In the genomic region with DNA sequence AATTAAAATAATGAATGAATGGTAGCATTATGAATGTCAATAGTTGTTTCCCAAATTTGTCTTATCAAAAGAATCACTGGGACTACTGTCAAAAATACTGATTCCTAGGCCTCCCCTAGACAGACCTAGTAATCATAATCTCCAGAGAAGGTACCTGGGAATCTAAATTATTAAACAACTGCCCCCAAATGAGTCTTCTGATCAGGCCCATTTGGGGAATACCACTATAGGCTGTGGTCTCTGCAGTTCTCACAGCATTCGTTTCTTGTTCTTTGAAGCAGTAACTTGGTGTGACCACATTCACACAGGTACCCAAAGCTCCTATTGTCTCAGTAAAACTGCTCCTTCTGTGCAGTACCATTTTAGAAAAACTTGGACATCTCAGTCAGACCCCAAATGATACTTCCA, we compare ENCODE assay signal across 14 cellular contexts.
DNase-seq lines count a peak whose midpoint lies in the region; ATAC-seq and TF ChIP-seq lines count a peak whose summit lies in the region.
"Had no signal": no experiment of that assay in that cellular context is flagged by ENCODE, and none has a peak within 500 bp of the region (broad histone marks: within the 10 kb centered on the region; RNA-seq: fewer than 3 reads in every experiment).

No MANE protein-coding gene starts in this region.

- no peak for TF ChIP-seq CTCF in upper lobe of right lung (IDR thresholded peaks at IDR 0.05)

- H3K27me3 ChIP-seq in upper lobe of right lung = no peaks in the 10 kb centered on the region
- H3K27me3 ChIP-seq in CD4-positive, alpha-beta memory T cell (ENCODE audit: insufficient read depth, low read length) = no peaks in the 10 kb centered on the region
- H3K27me3 ChIP-seq: ascending aorta had no signal

- no peaks in the 10 kb centered on the region for H3K27me3 Mint-ChIP-seq in CD4-positive, alpha-beta memory T cell

- H3K9me3 Mint-ChIP-seq in CD4-positive, alpha-beta memory T cell = no peaks in the 10 kb centered on the region

- CTCF ChIA-PET in CD4-positive, alpha-beta memory T cell (lab: Charles Lee; ENCODE audit: partially characterized antibody) = interaction anchor here (1.1 kb wide), 1 partner anchor 14 kb away, joined by 3 read pairs; no protein-coding TSS in a partner anchor

- H3K4me1 ChIP-seq in upper lobe of right lung = peaks cover 7% of the 10 kb centered on the region
- H3K4me1 ChIP-seq in CD4-positive, alpha-beta memory T cell (ENCODE audit: insufficient read depth, low read length) = peaks cover 5% of the 10 kb centered on the region

- H3K27ac Mint-ChIP-seq in CD4-positive, alpha-beta memory T cell = no peak overlapping the region

- DNase-seq in upper lobe of right lung (no peak), NCI-H1417 treated with DMSO at 0.1 percent for 48 hours (lab: John Stamatoyannopoulos, UW) (no peak)
- DNase-seq in stimulated activated CD4-positive, alpha-beta T cell treated with anti-CD3 and anti-CD28 coated beads, Interleukin-4, amount 100 ng/mL, for 4 hours = no peak
- DNase-seq in CD4-positive, alpha-beta memory T cell = no peak
- DNase-seq: activated T-cell treated with anti-CD3 and anti-CD28 coated beads, Interleukin-2, amount 50 U/mL, for 1 hour; NCI-H2081 treated with DMSO at 0.1 percent for 48 hours; psoas muscle; stimulated activated naive CD4-positive, alpha-beta T cell had no signal

- H3K36me3 Mint-ChIP-seq in CD4-positive, alpha-beta memory T cell = no peaks in the 10 kb centered on the region

- no peak overlapping the region for H3K4me3 ChIP-seq in upper lobe of right lung
- no peak overlapping the region for H3K4me3 ChIP-seq in CD4-positive, alpha-beta memory T cell (ENCODE audit: low read length in 2 of 2)
- H3K4me3 ChIP-seq: ascending aorta, psoas muscle had no signal

- no peaks in the 10 kb centered on the region for H3K36me3 ChIP-seq in upper lobe of right lung
- H3K36me3 ChIP-seq in CD4-positive, alpha-beta memory T cell (ENCODE audit: insufficient read depth, low read length) = no peaks in the 10 kb centered on the region
- H3K36me3 ChIP-seq: ascending aorta had no signal

- POLR2A ChIA-PET in CD4-positive, alpha-beta memory T cell (lab: Charles Lee; ENCODE audit: partially characterized antibody) = no interaction called here

- ATAC-seq in GM18499 (IDR thresholded peaks at IDR 0.05; ENCODE audit: insufficient read depth, unreplicated experiment) (peak; percentile 82), GM19397 (IDR thresholded peaks at IDR 0.05; ENCODE audit: unreplicated experiment) (peak; percentile 70), HG02798 (IDR thresholded peaks at IDR 0.05; ENCODE audit: poor library complexity, unreplicated experiment) (peak; percentile 76), HG03460 (IDR thresholded peaks at IDR 0.05; ENCODE audit: unreplicated experiment) (peak; percentile 85), upper lobe of right lung (no peak)
- ATAC-seq: activated CD4-positive, CD25-positive, alpha-beta regulatory T cell treated with anti-CD3 and anti-CD28 coated beads, Interleukin-2, amount 50 U/mL, for 24 hours; psoas muscle had no signal

- intact Hi-C loops in upper lobe of right lung (cut with DNase I) = no loop called here
- intact Hi-C loops in CD4-positive, alpha-beta memory T cell (cut with micrococcal nuclease) = no loop called here

- peaks cover 2 to 17% (median 8%) of the 10 kb centered on the region in 4 donors for H3K4me1 Mint-ChIP-seq in CD4-positive, alpha-beta memory T cell

- no peaks in the 10 kb centered on the region for H3K9me3 ChIP-seq in upper lobe of right lung
- H3K9me3 ChIP-seq in CD4-positive, alpha-beta memory T cell (ENCODE audit: control insufficient read depth in 1 of 2, low read length in 2 of 2) = no peaks in the 10 kb centered on the region
- H3K9me3 ChIP-seq: ascending aorta, psoas muscle had no signal

- no peak overlapping the region for H3K27ac ChIP-seq in upper lobe of right lung
- H3K27ac ChIP-seq in CD4-positive, alpha-beta memory T cell (ENCODE audit: low read depth, low read length) = no peak overlapping the region
- H3K27ac ChIP-seq: ascending aorta, psoas muscle had no signal

- no peak overlapping the region for H3K4me3 Mint-ChIP-seq in CD4-positive, alpha-beta memory T cell
